1 cellular context compared by ENCODE assay signal in genomic region chr2:218395456-218395825, GRCh38.
TF ChIP-seq lines count a peak whose summit lies in the region.

No MANE protein-coding gene starts in this region.

TF ChIP-seq in GM12878, 131 proteins besides CTCF, POLR2A, EP300 and RAD21:
- TF ChIP-seq MLLT1 (IDR thresholded peaks at IDR 0.05) (peak; percentile 10; the same call in 1 of the 2 replicates), ZNF217 (IDR thresholded peaks at IDR 0.05) (no peak)
